Comparison of ENCODE assay signal across 7 cellular contexts in genomic region chr1:81073580-81073979, GRCh38.
"Had no signal": no experiment of that assay in that cellular context is flagged by ENCODE, and none has a peak within 500 bp of the region (broad histone marks: within the 10 kb centered on the region; RNA-seq: fewer than 3 reads in every experiment).

No MANE protein-coding gene starts in this region.

- H2AFZ ChIP-seq: GM23248 had no signal

- H3K9ac ChIP-seq: GM23248, KMS-11 had no signal

- FAIRE-seq: HTR-8/SVneo had no signal

- H3K36me3 ChIP-seq: HAP-1 had no signal

- H3K9me3 ChIP-seq: HAP-1 had no signal

- DNase-seq: GM23248, GOT3, H7, KBM-7 had no signal

- H3K27ac ChIP-seq: GM23248, KMS-11 had no signal

- H3K4me2 ChIP-seq: KMS-11 had no signal

- H3K4me3 ChIP-seq: GM23248, HAP-1 had no signal
